ENCODE assay signal across 8 cellular contexts in the genomic region with DNA sequence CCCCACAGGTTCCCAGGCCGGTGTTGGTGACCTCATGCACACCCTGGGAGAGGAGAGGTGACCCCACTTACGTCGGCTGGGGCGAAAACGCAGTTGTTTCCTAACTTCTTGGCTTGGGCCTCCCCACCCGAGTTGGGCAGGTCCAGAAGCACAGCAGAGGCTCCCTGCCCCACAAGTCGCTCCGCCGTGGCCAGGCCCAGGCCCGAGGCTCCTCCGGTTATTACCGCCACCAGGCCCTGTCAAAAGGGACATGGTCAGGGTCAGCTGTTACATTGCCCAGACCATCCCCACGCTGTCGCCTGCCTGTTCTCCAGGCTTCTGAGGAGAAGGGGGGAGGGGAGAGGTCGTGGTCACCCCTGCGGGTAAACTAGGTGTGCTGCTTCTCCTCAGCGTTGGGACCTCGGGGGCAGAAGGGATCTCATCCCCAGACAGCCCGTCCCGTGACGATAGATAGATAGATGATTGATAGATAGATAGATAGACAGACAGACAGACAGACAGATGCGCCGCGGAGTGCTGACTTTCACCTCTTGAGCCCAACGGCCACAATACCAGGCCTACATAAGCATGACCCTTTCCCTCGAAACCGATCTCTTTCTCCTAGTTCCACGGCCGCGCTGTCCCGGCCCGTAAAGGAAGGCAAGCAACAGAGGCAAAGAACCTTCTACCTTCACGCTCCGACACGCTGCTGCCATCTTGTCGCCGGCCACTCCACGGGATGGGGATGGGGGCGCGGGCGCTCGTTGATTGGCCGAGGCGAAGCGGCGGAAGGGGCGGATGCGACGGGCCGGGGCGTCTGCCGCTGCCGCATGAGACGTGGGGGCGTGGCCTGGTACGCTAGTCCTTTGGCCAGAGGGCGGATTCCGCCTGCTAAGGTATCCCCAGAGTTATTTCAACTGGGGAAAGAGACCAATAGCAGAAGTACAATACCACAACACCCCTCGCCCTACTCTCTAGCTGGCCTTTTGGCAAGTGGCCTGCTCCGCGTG. TPM values are rescaled to one million over a fixed set of nuclear protein-coding genes. Genes with fewer than 3 reads are reported as not detected.
DNase-seq lines count a peak whose midpoint lies in the region; ATAC-seq, FAIRE-seq and TF ChIP-seq lines count a peak whose summit lies in the region.

Gene HSD17B10 (minus strand): TSS at position 720 of the 989 bp plus-strand sequence. CDS start 25 bp downstream, at position 695.

- POLR2A ChIA-PET in Caco-2 (lab: Charles Lee): interaction anchor here (0.8 kb wide), 1 partner anchor 11 kb away, joined by 3 read pairs; the partner anchor contains the start of gene RIBC1

- H3K36me3 ChIP-seq in Caco-2 (ENCODE audit: control insufficient read depth, insufficient read depth, low read length): no peaks in the 10 kb centered on the region; the same call in none of the 2 replicates
- peaks cover 18% of the 10 kb centered on the region; the same call in 1 of the 2 replicates for H3K36me3 ChIP-seq in HUES48 (ENCODE audit: control insufficient read depth, insufficient read depth, low read length)
- peaks cover 11% of the 10 kb centered on the region for H3K36me3 ChIP-seq in OCI-LY3 (replicated peaks; ENCODE audit: low read depth, low read length)

- H3K4me2 ChIP-seq in OCI-LY3 (ENCODE audit: low read length): peak within 1 kb of the TSS; percentile 98

- CTCF ChIA-PET in Caco-2 (lab: Charles Lee): no interaction called here

- peaks cover 15% of the 10 kb centered on the region for H3K36me3 Mint-ChIP-seq in Caco-2 (ENCODE audit: insufficient read depth, unreplicated experiment)

- intact Hi-C loops in Caco-2 (cut with micrococcal nuclease; ENCODE audit: unreplicated experiment): loop anchor here (1.0 kb wide), 3 partner anchors 12 to 117 kb away; partner anchors contain the start of genes RIBC1 and SMC1A

- H2AFZ ChIP-seq in OCI-LY3 (ENCODE audit: low read depth, low read length): peak within 1 kb of the TSS; percentile 97

- peak within 1 kb of the TSS; percentile 97 for H3K4me3 Mint-ChIP-seq in Caco-2 (ENCODE audit: unreplicated experiment)

- H3K9ac ChIP-seq in HUES48 (ENCODE audit: low read depth, low read length): peak within 1 kb of the TSS; percentile 65
- H3K9ac ChIP-seq in OCI-LY3 (ENCODE audit: low read length): peak within 1 kb of the TSS; percentile 87

- H3K27me3 ChIP-seq in Caco-2 (replicated peaks; ENCODE audit: control insufficient read depth, insufficient read depth, low read length) (no peaks in the 10 kb centered on the region), HUES48 (ENCODE audit: control insufficient read depth, insufficient read depth, low read length) (no peaks in the 10 kb centered on the region), OCI-LY3 (ENCODE audit: low read depth, low read length) (no peaks in the 10 kb centered on the region)

- BruUV-seq in Caco-2 (replicated peaks; lab: Mats Ljungman, UMichigan): no TSS peak

- no peaks in the 10 kb centered on the region for H3K27me3 Mint-ChIP-seq in Caco-2 (ENCODE audit: insufficient read depth, unreplicated experiment)

- H3K4me1 ChIP-seq in Caco-2 (peaks cover 7% of the 10 kb centered on the region; the same call in 1 of the 2 replicates), HUES48 (ENCODE audit: control insufficient read depth, insufficient read depth, low read length) (no peaks in the 10 kb centered on the region), OCI-LY3 (ENCODE audit: low read length) (peaks cover 25% of the 10 kb centered on the region)

- H3K79me2 ChIP-seq in OCI-LY3 (ENCODE audit: low read length): peaks cover 11% of the 10 kb centered on the region

- peak; percentile 89 for DNase-seq in Caco-2
- peak; percentile 89 for DNase-seq in activated CD8-positive, alpha-beta memory T cell treated with anti-CD3 and anti-CD28 coated beads, Interleukin-2, amount 50 U/mL, for 48 hours
- peak; percentile 82 for DNase-seq in midbrain (lab: John Stamatoyannopoulos, UW)
- DNase-seq in stimulated activated CD8-positive, alpha-beta memory T cell treated with anti-CD3 and anti-CD28 coated beads, Interleukin-2, amount 100 ng/mL, for 48 hours (ENCODE audit: low read depth in 2 of 2): peak; percentile 79 to 83

- peaks cover 7% of the 10 kb centered on the region for H3K4me1 Mint-ChIP-seq in Caco-2 (ENCODE audit: low read depth, unreplicated experiment)

- peak within 1 kb of the TSS; percentile 79 for H3K27ac Mint-ChIP-seq in Caco-2 (ENCODE audit: unreplicated experiment)

- H3K9me3 ChIP-seq in Caco-2 (no peaks in the 10 kb centered on the region), HUES48 (ENCODE audit: control insufficient read depth, insufficient read depth, low read length) (peaks cover 5% of the 10 kb centered on the region; the same call in 1 of the 2 replicates), OCI-LY3 (ENCODE audit: insufficient read depth, low read length) (no peaks in the 10 kb centered on the region)

- H4K20me1 ChIP-seq in OCI-LY3 (ENCODE audit: insufficient read depth, low read length): no peaks in the 10 kb centered on the region

- no peak for TF ChIP-seq CTCF in Caco-2 (IDR thresholded peaks at IDR 0.05; ENCODE audit: insufficient read depth in 1 of 2, low read depth in 1 of 2, low read length in 1 of 2, severe bottlenecking in 1 of 2, unreplicated experiment in 1 of 2)
- TF ChIP-seq CTCF in OCI-LY3 (IDR thresholded peaks at IDR 0.05; ENCODE audit: low read depth, low read length): no peak

- H3K9me3 Mint-ChIP-seq in Caco-2 (ENCODE audit: unreplicated experiment): no peaks in the 10 kb centered on the region

- peak; percentile 45 for FAIRE-seq in endometrium (lab: Jason Lieb, UNC)

- ATAC-seq in GM21390 (IDR thresholded peaks at IDR 0.05; ENCODE audit: unreplicated experiment): peak; percentile 97

- peak within 1 kb of the TSS; percentile 87 for H3K4me3 ChIP-seq in Caco-2 (ENCODE audit: low read depth, low read length)
- peak within 1 kb of the TSS; percentile 89 for H3K4me3 ChIP-seq in HUES48 (ENCODE audit: low read depth, low read length)
- peak within 1 kb of the TSS; percentile 97 for H3K4me3 ChIP-seq in OCI-LY3 (ENCODE audit: low read length)

- H3K27ac ChIP-seq in HUES48 (ENCODE audit: low read depth, low read length) (peak within 1 kb of the TSS; percentile 52), OCI-LY3 (ENCODE audit: low read length) (peak within 1 kb of the TSS; percentile 31; the same call in 1 of the 2 replicates)

RNA-seq across cellular contexts. Expression of gene HSD17B10, which starts in this region (rescaled TPM):
- total RNA-seq in Caco-2 (2022): 129 and 137 TPM in 2 replicates

Comparison
In these comparisons a context has a peak if more than half of its experiments do, and no peak if none do; other contexts are left out.
1. Peak in every context shown above with its lines: DNase-seq, ATAC-seq, H3K4me3 ChIP-seq and H3K27ac ChIP-seq.